Comparison of ENCODE assay signal across 19 cellular contexts in genomic region chr14:99196310-99196650, GRCh38.
DNase-seq lines count a peak whose midpoint lies in the region; ATAC-seq lines count a peak whose summit lies in the region.
"Had no signal": no experiment of that assay in that cellular context is flagged by ENCODE, and none has a peak within 500 bp of the region (broad histone marks: within the 10 kb centered on the region; RNA-seq: fewer than 3 reads in every experiment).

No MANE protein-coding gene starts in this region.

- WGBS in neuronal stem cell (ENCODE audit: extremely low coverage in 2 of 2, insufficient read length in 2 of 2, insufficient replicate concordance in 1 of 2), 2 donors, result no CpG with 5 or more reads among the region's 5 CpGs

- no peak overlapping the region for H4K91ac ChIP-seq in neuronal stem cell (ENCODE audit: low read depth, low read length, poor library complexity)

- no peak overlapping the region for H3K4ac ChIP-seq in neuronal stem cell (ENCODE audit: low read length)

- H3K23ac ChIP-seq in neuronal stem cell (ENCODE audit: low read depth, low read length, poor library complexity), result no peak overlapping the region

- no peaks in the 10 kb centered on the region for H3K36me3 ChIP-seq in neuronal stem cell (replicated peaks in 1 of 2; ENCODE audit: control insufficient read depth in 2 of 2, insufficient read depth in 2 of 2, low read length in 2 of 2)
- H3K36me3 ChIP-seq: HAP-1 had no signal

- H2BK120ac ChIP-seq in neuronal stem cell (ENCODE audit: low read depth, low read length), result no peak overlapping the region

- peaks cover 75% of the 10 kb centered on the region for H3K36me3 Mint-ChIP-seq in activated naive CD4-positive, alpha-beta T cell treated with anti-CD3 and anti-CD28 coated beads, Interleukin-2, amount 10 ng/mL, durations not matched to agents 7 days and 5 days
- peaks cover 10 to 30% of the 10 kb centered on the region in 2 donors for H3K36me3 Mint-ChIP-seq in activated naive CD4-positive, alpha-beta T cell treated with anti-CD3 and anti-CD28 coated beads, Interleukin-2, amount 50 U/mL, for 72 hours
- H3K36me3 Mint-ChIP-seq in T-cell, result peaks cover 34% of the 10 kb centered on the region
- H3K36me3 Mint-ChIP-seq in activated naive CD8-positive, alpha-beta T cell treated with anti-CD3 and anti-CD28 coated beads, Interleukin-2, amount 10 ng/mL, durations not matched to agents 7 days and 5 days, result peaks cover 26% of the 10 kb centered on the region
- H3K36me3 Mint-ChIP-seq: type B pancreatic cell had no signal

- H2BK15ac ChIP-seq in neuronal stem cell (ENCODE audit: low read length), result no peak overlapping the region

- H3K4me1 Mint-ChIP-seq in activated naive CD4-positive, alpha-beta T cell treated with anti-CD3 and anti-CD28 coated beads, Interleukin-2, amount 10 ng/mL, durations not matched to agents 7 days and 5 days, result peaks cover 100% of the 10 kb centered on the region
- peaks cover 98 to 100% (median 99%) of the 10 kb centered on the region in 3 donors for H3K4me1 Mint-ChIP-seq in T-cell
- peaks cover 85% of the 10 kb centered on the region for H3K4me1 Mint-ChIP-seq in activated naive CD8-positive, alpha-beta T cell treated with anti-CD3 and anti-CD28 coated beads, Interleukin-2, amount 10 ng/mL, durations not matched to agents 7 days and 5 days

- H3K4me2 ChIP-seq in neuronal stem cell (ENCODE audit: insufficient read depth, low read length, poor library complexity, severe bottlenecking), result no peak overlapping the region
- H3K4me2 ChIP-seq: KMS-11, PC-9 had no signal

- no peaks in the 10 kb centered on the region for H3K27me3 Mint-ChIP-seq in activated naive CD4-positive, alpha-beta T cell treated with anti-CD3 and anti-CD28 coated beads, Interleukin-2, amount 10 ng/mL, durations not matched to agents 7 days and 5 days
- no peaks in the 10 kb centered on the region for H3K27me3 Mint-ChIP-seq in T-cell
- H3K27me3 Mint-ChIP-seq in activated naive CD8-positive, alpha-beta T cell treated with anti-CD3 and anti-CD28 coated beads, Interleukin-2, amount 10 ng/mL, durations not matched to agents 7 days and 5 days, result no peaks in the 10 kb centered on the region
- H3K27me3 Mint-ChIP-seq: type B pancreatic cell had no signal

- H3K4me3 Mint-ChIP-seq in activated naive CD4-positive, alpha-beta T cell treated with anti-CD3 and anti-CD28 coated beads, Interleukin-2, amount 10 ng/mL, durations not matched to agents 7 days and 5 days, result no peak overlapping the region
- H3K4me3 Mint-ChIP-seq in T-cell, result peak overlapping the region; percentile 17 to 89 (median 31)
- peak overlapping the region; percentile 37 for H3K4me3 Mint-ChIP-seq in activated naive CD8-positive, alpha-beta T cell treated with anti-CD3 and anti-CD28 coated beads, Interleukin-2, amount 10 ng/mL, durations not matched to agents 7 days and 5 days
- H3K4me3 Mint-ChIP-seq: type B pancreatic cell had no signal

- CTCF ChIA-PET in activated naive CD4-positive, alpha-beta T cell treated with anti-CD3 and anti-CD28 coated beads, Interleukin-2, amount 10 ng/mL, durations not matched to agents 7 days and 5 days (lab: Charles Lee), result interaction anchor here (0.9 kb wide), 1 partner anchor 14 kb away, joined by 3 read pairs; no protein-coding TSS in a partner anchor
- CTCF ChIA-PET in T-cell (lab: Charles Lee), result interaction anchor here in 1 of 2 donors (0.9 kb wide), 1 partner anchor 10 kb away, joined by 3 read pairs; no protein-coding TSS in a partner anchor

- no peak overlapping the region for H3K4me3 ChIP-seq in neuronal stem cell (ENCODE audit: low read length in 2 of 2)
- H3K4me3 ChIP-seq: HAP-1, PC-9 had no signal

- no peaks in the 10 kb centered on the region for H3K79me1 ChIP-seq in neuronal stem cell (ENCODE audit: low read depth, low read length)

- H3K9me3 Mint-ChIP-seq in activated naive CD4-positive, alpha-beta T cell treated with anti-CD3 and anti-CD28 coated beads, Interleukin-2, amount 10 ng/mL, durations not matched to agents 7 days and 5 days, result no peaks in the 10 kb centered on the region
- H3K9me3 Mint-ChIP-seq in activated naive CD4-positive, alpha-beta T cell treated with anti-CD3 and anti-CD28 coated beads, Interleukin-2, amount 50 U/mL, for 72 hours, result no peaks in the 10 kb centered on the region
- no peaks in the 10 kb centered on the region for H3K9me3 Mint-ChIP-seq in T-cell
- no peaks in the 10 kb centered on the region for H3K9me3 Mint-ChIP-seq in activated naive CD8-positive, alpha-beta T cell treated with anti-CD3 and anti-CD28 coated beads, Interleukin-2, amount 10 ng/mL, durations not matched to agents 7 days and 5 days
- H3K9me3 Mint-ChIP-seq: type B pancreatic cell had no signal

- H2BK5ac ChIP-seq in neuronal stem cell (ENCODE audit: low read length), result no peak overlapping the region

- no peak overlapping the region for H3K14ac ChIP-seq in neuronal stem cell (ENCODE audit: low read length)

- H3K27ac Mint-ChIP-seq in activated naive CD4-positive, alpha-beta T cell treated with anti-CD3 and anti-CD28 coated beads, Interleukin-2, amount 10 ng/mL, durations not matched to agents 7 days and 5 days, result peak overlapping the region; percentile 95
- peak overlapping the region in 1 of 2 donors; percentile 44 for H3K27ac Mint-ChIP-seq in activated naive CD4-positive, alpha-beta T cell treated with anti-CD3 and anti-CD28 coated beads, Interleukin-2, amount 50 U/mL, for 72 hours
- H3K27ac Mint-ChIP-seq in T-cell, result peak overlapping the region; percentile 97 to 99
- peak overlapping the region; percentile 89 for H3K27ac Mint-ChIP-seq in activated naive CD8-positive, alpha-beta T cell treated with anti-CD3 and anti-CD28 coated beads, Interleukin-2, amount 10 ng/mL, durations not matched to agents 7 days and 5 days

- no peak overlapping the region for H3K27ac ChIP-seq in neuronal stem cell (replicated peaks; ENCODE audit: low read length)
- H3K27ac ChIP-seq: KMS-11, parathyroid adenoma, PC-9 had no signal

- H3K9me3 ChIP-seq in neuronal stem cell (replicated peaks in 1 of 2; ENCODE audit: control insufficient read depth in 2 of 2, insufficient read depth in 1 of 2, low read depth in 1 of 2, low read length in 2 of 2), result no peaks in the 10 kb centered on the region
- H3K9me3 ChIP-seq: HAP-1 had no signal

- peaks cover 0 to 11% of the 10 kb centered on the region in 2 donors for H3K4me1 ChIP-seq in neuronal stem cell (ENCODE audit: control insufficient read depth in 2 of 2, insufficient read depth in 1 of 2, low read depth in 1 of 2, low read length in 2 of 2)
- H3K4me1 ChIP-seq: HAP-1, parathyroid adenoma had no signal

- H3K18ac ChIP-seq in neuronal stem cell (ENCODE audit: low read length), result peak overlapping the region; percentile 11

- H3K9ac ChIP-seq in neuronal stem cell (ENCODE audit: low read depth, low read length, poor library complexity), result no peak overlapping the region
- H3K9ac ChIP-seq: KMS-11, parathyroid adenoma had no signal

- H4K8ac ChIP-seq in neuronal stem cell (ENCODE audit: low read depth, low read length), result no peak overlapping the region

- DNase-seq in activated naive CD4-positive, alpha-beta T cell treated with anti-CD3 and anti-CD28 coated beads, Interleukin-2, amount 10 ng/mL, durations not matched to agents 7 days and 5 days, result no peak
- DNase-seq in activated naive CD4-positive, alpha-beta T cell treated with anti-CD3 and anti-CD28 coated beads, Interleukin-2, amount 50 U/mL, for 72 hours (ENCODE audit: low spot score in 2 of 2), result no peak
- DNase-seq in T-cell (no peak), neuronal stem cell (ENCODE audit: low spot score) (no peak), OCI-M1 (lab: John Stamatoyannopoulos, UW) (no peak), NCI-H2081 (lab: John Stamatoyannopoulos, UW) (no peak)
- DNase-seq in activated naive CD8-positive, alpha-beta T cell treated with anti-CD3 and anti-CD28 coated beads, Interleukin-2, amount 10 ng/mL, durations not matched to agents 7 days and 5 days, result no peak
- DNase-seq: activated CD4-positive, alpha-beta T cell treated with anti-CD3 and anti-CD28 coated beads for 48 hours; GDM1; NCI-H1436; NCI-H510A; PC-9; right cardiac atrium; SIG-M5 had no signal

- peaks cover 0 to 13% (median 0%) of the 10 kb centered on the region in 3 experiments for H3K27me3 ChIP-seq in neuronal stem cell (ENCODE audit: control insufficient read depth in 3 of 3, insufficient read depth in 3 of 3, low read depth in 1 of 3, low read length in 3 of 3)

- no peak overlapping the region for H2BK12ac ChIP-seq in neuronal stem cell (ENCODE audit: low read length)

- H2AFZ ChIP-seq in neuronal stem cell (ENCODE audit: low read length), result no peak overlapping the region
- H2AFZ ChIP-seq: parathyroid adenoma, PC-9 had no signal

- POLR2A ChIA-PET in T-cell (lab: Charles Lee), result interaction anchor here in 1 of 2 donors (0.6 kb wide), 1 partner anchor 74 kb away, joined by 5 read pairs; no protein-coding TSS in a partner anchor
- POLR2A ChIA-PET in activated naive CD8-positive, alpha-beta T cell treated with anti-CD3 and anti-CD28 coated beads, Interleukin-2, amount 10 ng/mL, durations not matched to agents 7 days and 5 days (lab: Charles Lee), result interaction anchor here (0.8 to 1.8 kb wide), 6 partner anchors 13 to 45 kb away, joined by 3 to 6 read pairs (median 4); no protein-coding TSS in a partner anchor

- ATAC-seq in activated naive CD4-positive, alpha-beta T cell treated with anti-CD3 and anti-CD28 coated beads, Interleukin-2, amount 50 U/mL, for 72 hours, result no peak
- ATAC-seq in T-cell (replicated peaks in 1 of 4), result no peak
- ATAC-seq in activated naive CD8-positive, alpha-beta T cell treated with anti-CD3 and anti-CD28 coated beads, Interleukin-2, amount 10 ng/mL, durations not matched to agents 7 days and 5 days (ENCODE audit: low read depth), result no peak
- ATAC-seq in GM21717 (IDR thresholded peaks at IDR 0.05; ENCODE audit: unreplicated experiment), result no peak
- ATAC-seq: right cardiac atrium had no signal

- H2AK5ac ChIP-seq in neuronal stem cell (ENCODE audit: low read depth, low read length), result no peak overlapping the region
